In genomic region chr18:9998330-9998729, GRCh38 we compare ENCODE assay signal across 35 cellular contexts.
"Had no signal": no experiment of that assay in that cellular context is flagged by ENCODE, and none has a peak within 500 bp of the region (broad histone marks: within the 10 kb centered on the region; RNA-seq: fewer than 3 reads in every experiment).

No MANE protein-coding gene starts in this region.

- DNase-seq: Karpas-422, Kasumi-1, MG63, MM.1S, MV-4-11, NCI-H1048, NCI-H1092, NCI-H1092 treated with DMSO at 0.1 percent for 48 hours, NCI-H1105, NCI-H1105 treated with DMSO at 0.1 percent for 48 hours, NCI-H1417, NCI-H1417 treated with DMSO at 0.1 percent for 48 hours, NCI-H1436, NCI-H1436 treated with DMSO at 0.1 percent for 48 hours, NCI-H146, NCI-H1694, NCI-H1694 treated with DMSO at 0.1 percent for 48 hours, NCI-H187, NCI-H187 treated with DMSO at 0.1 percent for 48 hours, NCI-H1930, NCI-H2029, NCI-H2029 treated with DMSO at 0.1 percent for 48 hours, NCI-H2081, NCI-H2081 treated with DMSO at 0.1 percent for 48 hours, NCI-H2107, NCI-H2171, NCI-H2171 treated with DMSO at 0.1 percent for 48 hours, NCI-H2227 treated with DMSO at 0.1 percent for 48 hours, NCI-H226, NCI-H345, NCI-H446, NCI-H446 treated with DMSO at 0.1 percent for 48 hours, NCI-H510A, NCI-H510A treated with DMSO at 0.1 percent for 48 hours, NCI-H524 had no signal

- H3K4me3 ChIP-seq: MG63 had no signal

- H3K36me3 ChIP-seq: MG63 had no signal

- H3K27me3 ChIP-seq: MG63 had no signal
